In the genomic region with DNA sequence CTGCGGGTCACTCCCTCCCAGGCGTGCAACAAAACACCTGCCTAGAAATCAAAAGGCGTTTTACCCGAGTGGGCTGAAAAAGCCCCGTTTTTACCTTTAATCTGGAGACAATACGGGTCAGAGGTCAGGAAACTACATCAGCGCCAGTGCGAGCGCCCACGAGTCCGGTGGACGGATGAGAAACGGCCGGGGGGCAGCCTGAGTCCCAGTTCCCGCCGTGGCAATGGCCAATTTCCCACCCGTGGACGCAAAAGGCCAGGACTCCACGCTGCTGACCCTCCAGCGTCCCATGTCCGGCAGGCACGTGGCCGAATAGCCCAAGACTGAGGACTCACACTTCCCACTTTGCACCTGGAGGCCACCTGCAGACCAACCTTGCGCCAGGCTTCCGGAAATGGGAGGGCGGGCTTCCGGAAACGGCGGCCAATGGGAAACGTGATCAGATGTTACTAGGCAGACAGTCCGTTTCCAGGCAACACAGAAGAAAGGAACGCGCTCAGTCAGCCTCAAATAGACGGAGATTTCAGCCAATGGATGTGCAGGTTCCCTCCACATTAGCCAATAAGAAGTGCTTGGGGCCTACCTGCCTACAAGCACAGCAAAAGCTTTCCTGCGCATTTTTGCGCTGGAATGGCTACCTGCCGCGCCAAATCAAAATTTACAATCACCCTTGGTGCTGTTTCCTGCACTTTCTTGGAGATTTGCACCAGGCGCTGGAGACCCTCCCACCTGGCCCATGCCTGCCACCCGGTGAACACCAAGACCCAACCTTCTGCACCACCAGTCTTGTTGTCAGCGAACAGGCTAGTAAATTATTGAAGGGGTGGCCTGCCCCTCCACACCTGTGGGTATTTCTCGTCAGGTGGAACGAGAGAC, we compare ENCODE assay signal across 1 cellular context.
TF ChIP-seq lines count a peak whose summit lies in the region.

No MANE protein-coding gene starts in this region.

TF ChIP-seq in GM12878, 131 proteins besides CTCF, POLR2A, EP300 and RAD21 (continued from another document and continues in another):
- TF ChIP-seq, protein P1, sequence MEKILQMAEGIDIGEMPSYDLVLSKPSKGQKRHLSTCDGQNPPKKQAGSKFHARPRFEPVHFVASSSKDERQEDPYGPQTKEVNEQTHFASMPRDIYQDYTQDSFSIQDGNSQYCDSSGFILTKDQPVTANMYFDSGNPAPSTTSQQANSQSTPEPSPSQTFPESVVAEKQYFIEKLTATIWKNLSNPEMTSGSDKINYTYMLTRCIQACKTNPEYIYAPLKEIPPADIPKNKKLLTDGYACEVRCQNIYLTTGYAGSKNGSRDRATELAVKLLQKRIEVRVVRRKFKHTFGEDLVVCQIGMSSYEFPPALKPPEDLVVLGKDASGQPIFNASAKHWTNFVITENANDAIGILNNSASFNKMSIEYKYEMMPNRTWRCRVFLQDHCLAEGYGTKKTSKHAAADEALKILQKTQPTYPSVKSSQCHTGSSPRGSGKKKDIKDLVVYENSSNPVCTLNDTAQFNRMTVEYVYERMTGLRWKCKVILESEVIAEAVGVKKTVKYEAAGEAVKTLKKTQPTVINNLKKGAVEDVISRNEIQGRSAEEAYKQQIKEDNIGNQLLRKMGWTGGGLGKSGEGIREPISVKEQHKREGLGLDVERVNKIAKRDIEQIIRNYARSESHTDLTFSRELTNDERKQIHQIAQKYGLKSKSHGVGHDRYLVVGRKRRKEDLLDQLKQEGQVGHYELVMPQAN (conservative IDR thresholded peaks at IDR 0.05) = no peak
- TF ChIP-seq MYC (IDR thresholded peaks at IDR 0.05; ENCODE audit: insufficient read depth, insufficient read length, insufficient replicate concordance, low read length, severe bottlenecking) (no peak), SUZ12 (IDR thresholded peaks at IDR 0.05; ENCODE audit: unreplicated experiment) (no peak), CHD1 (IDR thresholded peaks at IDR 0.05; ENCODE audit: low read depth, low read length) (no peak), BMI1 (IDR thresholded peaks at IDR 0.05; ENCODE audit: borderline replicate concordance) (no peak), PAX8 (IDR thresholded peaks at IDR 0.05) (no peak), SMARCA5 (IDR thresholded peaks at IDR 0.05) (no peak), CHD2 (IDR thresholded peaks at IDR 0.05; ENCODE audit: borderline replicate concordance, low read depth, low read length) (no peak; the same call in 1 of the 2 replicates), CREB1 (IDR thresholded peaks at IDR 0.05; ENCODE audit: low read depth) (no peak; the same call in 1 of the 2 replicates), RB1 (IDR thresholded peaks at IDR 0.05; ENCODE audit: borderline replicate concordance) (no peak), BCLAF1 (IDR thresholded peaks at IDR 0.05) (no peak), ATF2 (IDR thresholded peaks at IDR 0.05; ENCODE audit: low read length) (no peak), MXI1 (IDR thresholded peaks at IDR 0.05; ENCODE audit: low read depth, low read length) (no peak), SUPT20H (IDR thresholded peaks at IDR 0.05; ENCODE audit: borderline replicate concordance, control insufficient read depth, low read depth, low read length) (no peak), IKZF1 (conservative IDR thresholded peaks at IDR 0.05) (no peak), RAD51 (IDR thresholded peaks at IDR 0.05) (no peak), CHD4 (IDR thresholded peaks at IDR 0.05) (no peak), MTA3 (IDR thresholded peaks at IDR 0.05; ENCODE audit: borderline replicate concordance, low read length) (no peak), ATF7 (IDR thresholded peaks at IDR 0.05; ENCODE audit: low read depth) (no peak), ELK1 (IDR thresholded peaks at IDR 0.05; ENCODE audit: low read depth, low read length) (no peak; the same call in 1 of the 2 replicates), TCF12 (IDR thresholded peaks at IDR 0.05; ENCODE audit: low read depth, low read length) (0 out of 2 replicates have a peak, but pooled peaks have one; percentile 47), HDAC2 (IDR thresholded peaks at IDR 0.05) (no peak), HDGF (IDR thresholded peaks at IDR 0.05) (no peak), PML (IDR thresholded peaks at IDR 0.05; ENCODE audit: low read length) (no peak), ZZZ3 (IDR thresholded peaks at IDR 0.05; ENCODE audit: control insufficient read depth, insufficient read length, low read depth) (no peak), BHLHE40 (IDR thresholded peaks at IDR 0.05; ENCODE audit: borderline replicate concordance in 1 of 2, low read depth in 2 of 2, low read length in 1 of 2) (peak in 1 of 2 experiments; percentile 47; a peak in 1 of 4 replicates), DPF2 (IDR thresholded peaks at IDR 0.05) (no peak), EED (IDR thresholded peaks at IDR 0.05; ENCODE audit: low read depth) (no peak), MAX (IDR thresholded peaks at IDR 0.05; ENCODE audit: low read depth, low read length) (peak; percentile 85), CBX5 (IDR thresholded peaks at IDR 0.05; ENCODE audit: low read depth) (no peak)
- TF ChIP-seq, protein P2, sequence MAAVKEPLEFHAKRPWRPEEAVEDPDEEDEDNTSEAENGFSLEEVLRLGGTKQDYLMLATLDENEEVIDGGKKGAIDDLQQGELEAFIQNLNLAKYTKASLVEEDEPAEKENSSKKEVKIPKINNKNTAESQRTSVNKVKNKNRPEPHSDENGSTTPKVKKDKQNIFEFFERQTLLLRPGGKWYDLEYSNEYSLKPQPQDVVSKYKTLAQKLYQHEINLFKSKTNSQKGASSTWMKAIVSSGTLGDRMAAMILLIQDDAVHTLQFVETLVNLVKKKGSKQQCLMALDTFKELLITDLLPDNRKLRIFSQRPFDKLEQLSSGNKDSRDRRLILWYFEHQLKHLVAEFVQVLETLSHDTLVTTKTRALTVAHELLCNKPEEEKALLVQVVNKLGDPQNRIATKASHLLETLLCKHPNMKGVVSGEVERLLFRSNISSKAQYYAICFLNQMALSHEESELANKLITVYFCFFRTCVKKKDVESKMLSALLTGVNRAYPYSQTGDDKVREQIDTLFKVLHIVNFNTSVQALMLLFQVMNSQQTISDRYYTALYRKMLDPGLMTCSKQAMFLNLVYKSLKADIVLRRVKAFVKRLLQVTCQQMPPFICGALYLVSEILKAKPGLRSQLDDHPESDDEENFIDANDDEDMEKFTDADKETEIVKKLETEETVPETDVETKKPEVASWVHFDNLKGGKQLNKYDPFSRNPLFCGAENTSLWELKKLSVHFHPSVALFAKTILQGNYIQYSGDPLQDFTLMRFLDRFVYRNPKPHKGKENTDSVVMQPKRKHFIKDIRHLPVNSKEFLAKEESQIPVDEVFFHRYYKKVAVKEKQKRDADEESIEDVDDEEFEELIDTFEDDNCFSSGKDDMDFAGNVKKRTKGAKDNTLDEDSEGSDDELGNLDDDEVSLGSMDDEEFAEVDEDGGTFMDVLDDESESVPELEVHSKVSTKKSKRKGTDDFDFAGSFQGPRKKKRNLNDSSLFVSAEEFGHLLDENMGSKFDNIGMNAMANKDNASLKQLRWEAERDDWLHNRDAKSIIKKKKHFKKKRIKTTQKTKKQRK (IDR thresholded peaks at IDR 0.05; ENCODE audit: low read depth, low read length) = no peak
- TF ChIP-seq, protein P3, sequence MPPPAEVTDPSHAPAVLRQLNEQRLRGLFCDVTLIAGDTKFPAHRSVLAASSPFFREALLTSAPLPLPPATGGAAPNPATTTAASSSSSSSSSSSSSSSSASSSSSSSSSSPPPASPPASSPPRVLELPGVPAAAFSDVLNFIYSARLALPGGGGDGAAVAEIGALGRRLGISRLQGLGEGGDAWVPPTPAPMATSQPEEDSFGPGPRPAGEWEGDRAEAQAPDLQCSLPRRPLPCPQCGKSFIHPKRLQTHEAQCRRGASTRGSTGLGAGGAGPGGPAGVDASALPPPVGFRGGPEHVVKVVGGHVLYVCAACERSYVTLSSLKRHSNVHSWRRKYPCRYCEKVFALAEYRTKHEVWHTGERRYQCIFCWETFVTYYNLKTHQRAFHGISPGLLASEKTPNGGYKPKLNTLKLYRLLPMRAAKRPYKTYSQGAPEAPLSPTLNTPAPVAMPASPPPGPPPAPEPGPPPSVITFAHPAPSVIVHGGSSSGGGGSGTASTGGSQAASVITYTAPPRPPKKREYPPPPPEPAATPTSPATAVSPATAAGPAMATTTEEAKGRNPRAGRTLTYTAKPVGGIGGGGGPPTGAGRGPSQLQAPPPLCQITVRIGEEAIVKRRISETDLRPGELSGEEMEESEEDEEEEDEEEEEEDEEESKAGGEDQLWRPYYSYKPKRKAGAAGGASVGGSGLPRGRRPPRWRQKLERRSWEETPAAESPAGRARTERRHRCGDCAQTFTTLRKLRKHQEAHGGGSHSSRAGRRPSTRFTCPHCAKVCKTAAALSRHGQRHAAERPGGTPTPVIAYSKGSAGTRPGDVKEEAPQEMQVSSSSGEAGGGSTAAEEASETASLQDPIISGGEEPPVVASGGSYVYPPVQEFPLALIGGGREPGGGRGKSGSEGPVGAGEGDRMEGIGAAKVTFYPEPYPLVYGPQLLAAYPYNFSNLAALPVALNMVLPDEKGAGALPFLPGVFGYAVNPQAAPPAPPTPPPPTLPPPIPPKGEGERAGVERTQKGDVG (CRISPR knock-in tag; IDR thresholded peaks at IDR 0.05) = no peak
- TF ChIP-seq, protein P4, sequence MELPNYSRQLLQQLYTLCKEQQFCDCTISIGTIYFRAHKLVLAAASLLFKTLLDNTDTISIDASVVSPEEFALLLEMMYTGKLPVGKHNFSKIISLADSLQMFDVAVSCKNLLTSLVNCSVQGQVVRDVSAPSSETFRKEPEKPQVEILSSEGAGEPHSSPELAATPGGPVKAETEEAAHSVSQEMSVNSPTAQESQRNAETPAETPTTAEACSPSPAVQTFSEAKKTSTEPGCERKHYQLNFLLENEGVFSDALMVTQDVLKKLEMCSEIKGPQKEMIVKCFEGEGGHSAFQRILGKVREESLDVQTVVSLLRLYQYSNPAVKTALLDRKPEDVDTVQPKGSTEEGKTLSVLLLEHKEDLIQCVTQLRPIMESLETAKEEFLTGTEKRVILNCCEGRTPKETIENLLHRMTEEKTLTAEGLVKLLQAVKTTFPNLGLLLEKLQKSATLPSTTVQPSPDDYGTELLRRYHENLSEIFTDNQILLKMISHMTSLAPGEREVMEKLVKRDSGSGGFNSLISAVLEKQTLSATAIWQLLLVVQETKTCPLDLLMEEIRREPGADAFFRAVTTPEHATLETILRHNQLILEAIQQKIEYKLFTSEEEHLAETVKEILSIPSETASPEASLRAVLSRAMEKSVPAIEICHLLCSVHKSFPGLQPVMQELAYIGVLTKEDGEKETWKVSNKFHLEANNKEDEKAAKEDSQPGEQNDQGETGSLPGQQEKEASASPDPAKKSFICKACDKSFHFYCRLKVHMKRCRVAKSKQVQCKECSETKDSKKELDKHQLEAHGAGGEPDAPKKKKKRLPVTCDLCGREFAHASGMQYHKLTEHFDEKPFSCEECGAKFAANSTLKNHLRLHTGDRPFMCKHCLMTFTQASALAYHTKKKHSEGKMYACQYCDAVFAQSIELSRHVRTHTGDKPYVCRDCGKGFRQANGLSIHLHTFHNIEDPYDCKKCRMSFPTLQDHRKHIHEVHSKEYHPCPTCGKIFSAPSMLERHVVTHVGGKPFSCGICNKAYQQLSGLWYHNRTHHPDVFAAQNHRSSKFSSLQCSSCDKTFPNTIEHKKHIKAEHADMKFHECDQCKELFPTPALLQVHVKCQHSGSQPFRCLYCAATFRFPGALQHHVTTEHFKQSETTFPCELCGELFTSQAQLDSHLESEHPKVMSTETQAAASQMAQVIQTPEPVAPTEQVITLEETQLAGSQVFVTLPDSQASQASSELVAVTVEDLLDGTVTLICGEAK (IDR thresholded peaks at IDR 0.05; ENCODE audit: borderline replicate concordance) = peak; percentile 85
- TF ChIP-seq, protein P5, sequence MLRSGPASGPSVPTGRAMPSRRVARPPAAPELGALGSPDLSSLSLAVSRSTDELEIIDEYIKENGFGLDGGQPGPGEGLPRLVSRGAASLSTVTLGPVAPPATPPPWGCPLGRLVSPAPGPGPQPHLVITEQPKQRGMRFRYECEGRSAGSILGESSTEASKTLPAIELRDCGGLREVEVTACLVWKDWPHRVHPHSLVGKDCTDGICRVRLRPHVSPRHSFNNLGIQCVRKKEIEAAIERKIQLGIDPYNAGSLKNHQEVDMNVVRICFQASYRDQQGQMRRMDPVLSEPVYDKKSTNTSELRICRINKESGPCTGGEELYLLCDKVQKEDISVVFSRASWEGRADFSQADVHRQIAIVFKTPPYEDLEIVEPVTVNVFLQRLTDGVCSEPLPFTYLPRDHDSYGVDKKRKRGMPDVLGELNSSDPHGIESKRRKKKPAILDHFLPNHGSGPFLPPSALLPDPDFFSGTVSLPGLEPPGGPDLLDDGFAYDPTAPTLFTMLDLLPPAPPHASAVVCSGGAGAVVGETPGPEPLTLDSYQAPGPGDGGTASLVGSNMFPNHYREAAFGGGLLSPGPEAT (IDR thresholded peaks at IDR 0.05; ENCODE audit: low read depth) = no peak
